12 cellular contexts compared by ENCODE assay signal in genomic region chr10:95279042-95279820, GRCh38. TPM values are rescaled to one million over a fixed set of nuclear protein-coding genes. Genes with fewer than 3 reads are reported as not detected.
DNase-seq lines count a peak whose midpoint lies in the region; ATAC-seq and TF ChIP-seq lines count a peak whose summit lies in the region.
"Had no signal": no experiment of that assay in that cellular context is flagged by ENCODE, and none has a peak within 500 bp of the region (broad histone marks: within the 10 kb centered on the region; RNA-seq: fewer than 3 reads in every experiment).

No MANE protein-coding gene starts in this region.

- no peak for TF ChIP-seq POLR2A in heart left ventricle (IDR thresholded peaks at IDR 0.05)

- TF ChIP-seq CTCF in SK-N-SH (IDR thresholded peaks at IDR 0.05) (no peak), heart left ventricle (IDR thresholded peaks at IDR 0.05) (no peak)

- H3K9me3 Mint-ChIP-seq in stimulated activated memory B cell treated with anti-CD40 and anti-IgM and Interleukin-4, amounts not matched to agents 10 μg/mL and 1 μg/mL and 100 μg/mL, for 72 hours: no peaks in the 10 kb centered on the region
- H3K9me3 Mint-ChIP-seq in activated T-helper 1 cell treated with anti-CD3 and anti-CD28 coated beads, Interleukin-12 subunit alpha, Interleukin-12 subunit beta, Interleukin-2, Interleukin-4 antibody, amounts not matched to agents 30 ng/mL and 10 ng/mL and 1 ng/mL, durations not matched to agents 14 hours and 24 hours and 36 hours: no peaks in the 10 kb centered on the region
- H3K9me3 Mint-ChIP-seq: central memory CD8-positive, alpha-beta T cell had no signal

- peak overlapping the region in 1 of 2 experiments; percentile 48; a peak in 2 of 4 replicates for H3K27ac ChIP-seq in SK-N-SH (ENCODE audit: low read depth in 2 of 2, low read length in 1 of 2)
- H3K27ac ChIP-seq in heart left ventricle: peak overlapping the region in 11 of 12 donors; percentile 2 to 85 (median 44)

- no peaks in the 10 kb centered on the region for H4K20me1 ChIP-seq in SK-N-SH (ENCODE audit: insufficient read depth)

- H3K9ac ChIP-seq in SK-N-SH: peak overlapping the region; percentile 1; the same call in 1 of the 2 replicates

- no peaks in the 10 kb centered on the region for H3K36me3 ChIP-seq in SK-N-SH (replicated peaks in 1 of 2; ENCODE audit: control insufficient read depth in 1 of 2, insufficient read depth in 2 of 2, low read length in 1 of 2)
- H3K36me3 ChIP-seq in heart left ventricle: peaks cover 0 to 10% (median 0%) of the 10 kb centered on the region in 9 donors

- WGBS in SK-N-SH (ENCODE audit: low lambda C conversion rate): 39% methylated on average over 4 of the region's 4 CpGs
- 59 to 70% (median 65%) methylated on average over 4 of the region's 4 CpGs for WGBS in heart left ventricle, 4 donors

- H3K27me3 ChIP-seq in SK-N-SH (ENCODE audit: insufficient read depth) (no peaks in the 10 kb centered on the region), heart left ventricle (no peaks in the 10 kb centered on the region)

- H3K27me3 Mint-ChIP-seq in stimulated activated memory B cell treated with anti-CD40 and anti-IgM and Interleukin-4, amounts not matched to agents 10 μg/mL and 1 μg/mL and 100 μg/mL, for 72 hours: no peaks in the 10 kb centered on the region
- peaks cover 2% of the 10 kb centered on the region for H3K27me3 Mint-ChIP-seq in activated T-helper 1 cell treated with anti-CD3 and anti-CD28 coated beads, Interleukin-12 subunit alpha, Interleukin-12 subunit beta, Interleukin-2, Interleukin-4 antibody, amounts not matched to agents 30 ng/mL and 10 ng/mL and 1 ng/mL, durations not matched to agents 14 hours and 24 hours and 36 hours (ENCODE audit: insufficient read depth)
- H3K27me3 Mint-ChIP-seq: central memory CD8-positive, alpha-beta T cell had no signal

- no peaks in the 10 kb centered on the region for H3K9me2 ChIP-seq in SK-N-SH

- intact Hi-C loops in heart left ventricle (cut with DNase I): no loop called here
- intact Hi-C loops in activated T-helper 1 cell treated with anti-CD3 and anti-CD28 coated beads, Interleukin-12 subunit alpha, Interleukin-12 subunit beta, Interleukin-2, Interleukin-4 antibody, amounts not matched to agents 30 ng/mL and 10 ng/mL and 1 ng/mL, durations not matched to agents 14 hours and 24 hours and 36 hours (cut with micrococcal nuclease): no loop called here

- H3K4me3 Mint-ChIP-seq in stimulated activated memory B cell treated with anti-CD40 and anti-IgM and Interleukin-4, amounts not matched to agents 10 μg/mL and 1 μg/mL and 100 μg/mL, for 72 hours: no peak overlapping the region
- H3K4me3 Mint-ChIP-seq in activated T-helper 1 cell treated with anti-CD3 and anti-CD28 coated beads, Interleukin-12 subunit alpha, Interleukin-12 subunit beta, Interleukin-2, Interleukin-4 antibody, amounts not matched to agents 30 ng/mL and 10 ng/mL and 1 ng/mL, durations not matched to agents 14 hours and 24 hours and 36 hours: no peak overlapping the region
- H3K4me3 Mint-ChIP-seq: central memory CD8-positive, alpha-beta T cell had no signal

- ATAC-seq in GM19395 (IDR thresholded peaks at IDR 0.05; ENCODE audit: unreplicated experiment) (peak; percentile 57), heart left ventricle (peak in 1 of 4 donors; percentile 53), HG02588 (IDR thresholded peaks at IDR 0.05; ENCODE audit: unreplicated experiment) (no peak)
- ATAC-seq in stimulated activated memory B cell treated with anti-CD40 and anti-IgM and Interleukin-4, amounts not matched to agents 10 μg/mL and 1 μg/mL and 100 μg/mL, for 72 hours: no peak

- H3K4me1 ChIP-seq in SK-N-SH (ENCODE audit: control insufficient read depth in 1 of 2, insufficient read depth in 2 of 2, low read depth in 1 of 2, low read length in 1 of 2): peaks cover 2 to 27% of the 10 kb centered on the region in 2 experiments; a peak in 2 of 4 replicates
- peaks cover 18 to 92% (median 75%) of the 10 kb centered on the region in 12 donors for H3K4me1 ChIP-seq in heart left ventricle

- CTCF ChIA-PET in SK-N-SH (lab: Yijun Ruan, JAX): interaction anchor here (0.9 to 2.9 kb wide), 6 partner anchors 9 to 84 kb away, joined by 3 to 12 read pairs (median 3); no protein-coding TSS in a partner anchor

- H3F3A ChIP-seq in SK-N-SH (replicated peaks; ENCODE audit: insufficient read depth): peaks cover 28% of the 10 kb centered on the region

- TF ChIP-seq EP300 in SK-N-SH (IDR thresholded peaks at IDR 0.05; ENCODE audit: borderline replicate concordance in 1 of 2, low read depth in 1 of 2, low read length in 1 of 2): no peak

- H3K9me3 ChIP-seq in SK-N-SH: no peaks in the 10 kb centered on the region
- H3K9me3 ChIP-seq in heart left ventricle: no peaks in the 10 kb centered on the region

- POLR2A ChIA-PET in SK-N-SH (lab: Yijun Ruan, JAX): interaction anchor here (1.2 kb wide), 1 partner anchor 22 kb away, joined by 3 read pairs; no protein-coding TSS in a partner anchor

- no peak overlapping the region for H2AFZ ChIP-seq in SK-N-SH (ENCODE audit: low read depth)

- TF ChIP-seq RAD21 in SK-N-SH (IDR thresholded peaks at IDR 0.05; ENCODE audit: low read length): no peak

- peaks cover 6% of the 10 kb centered on the region for H3K36me3 Mint-ChIP-seq in stimulated activated memory B cell treated with anti-CD40 and anti-IgM and Interleukin-4, amounts not matched to agents 10 μg/mL and 1 μg/mL and 100 μg/mL, for 72 hours
- H3K36me3 Mint-ChIP-seq in activated T-helper 1 cell treated with anti-CD3 and anti-CD28 coated beads, Interleukin-12 subunit alpha, Interleukin-12 subunit beta, Interleukin-2, Interleukin-4 antibody, amounts not matched to agents 30 ng/mL and 10 ng/mL and 1 ng/mL, durations not matched to agents 14 hours and 24 hours and 36 hours (ENCODE audit: low read depth): no peaks in the 10 kb centered on the region

- peak overlapping the region; percentile 3; the same call in 1 of the 2 replicates for H3K4me2 ChIP-seq in SK-N-SH

- H3K27ac Mint-ChIP-seq in stimulated activated memory B cell treated with anti-CD40 and anti-IgM and Interleukin-4, amounts not matched to agents 10 μg/mL and 1 μg/mL and 100 μg/mL, for 72 hours: peak overlapping the region; percentile 65
- H3K27ac Mint-ChIP-seq in activated T-helper 1 cell treated with anti-CD3 and anti-CD28 coated beads, Interleukin-12 subunit alpha, Interleukin-12 subunit beta, Interleukin-2, Interleukin-4 antibody, amounts not matched to agents 30 ng/mL and 10 ng/mL and 1 ng/mL, durations not matched to agents 14 hours and 24 hours and 36 hours: no peak overlapping the region

- DNase-seq in SK-N-SH: no peak
- DNase-seq in heart left ventricle: no peak
- DNase-seq in occipital lobe (lab: John Stamatoyannopoulos, UW): no peak
- DNase-seq in activated T-helper 1 cell treated with anti-CD3 and anti-CD28 coated beads, Interleukin-12 subunit alpha, Interleukin-12 subunit beta, Interleukin-2, Interleukin-4 antibody, amounts not matched to agents 30 ng/mL and 10 ng/mL and 1 ng/mL, durations not matched to agents 14 hours and 24 hours and 36 hours (ENCODE audit: low spot score): no peak
- no peak for DNase-seq in stimulated activated CD4-positive, alpha-beta T cell treated with anti-CD3 and anti-CD28 coated beads, Interleukin-2, amount 100 ng/mL, for 24 hours
- DNase-seq: DND-41; NCI-H510A treated with DMSO at 0.1 percent for 48 hours; stimulated activated CD4-positive, alpha-beta T cell treated with anti-CD3 and anti-CD28 coated beads, Interleukin-4, amount 100 ng/mL, for 4 hours had no signal

- H3K4me3 ChIP-seq in SK-N-SH (ENCODE audit: low read depth in 2 of 2, low read length in 1 of 2) (no peak overlapping the region), heart left ventricle (no peak overlapping the region)

- H3K79me2 ChIP-seq in SK-N-SH (ENCODE audit: insufficient read depth): peaks cover 89% of the 10 kb centered on the region

- H3K4me1 Mint-ChIP-seq in stimulated activated memory B cell treated with anti-CD40 and anti-IgM and Interleukin-4, amounts not matched to agents 10 μg/mL and 1 μg/mL and 100 μg/mL, for 72 hours: peaks cover 83% of the 10 kb centered on the region
- no peaks in the 10 kb centered on the region for H3K4me1 Mint-ChIP-seq in activated T-helper 1 cell treated with anti-CD3 and anti-CD28 coated beads, Interleukin-12 subunit alpha, Interleukin-12 subunit beta, Interleukin-2, Interleukin-4 antibody, amounts not matched to agents 30 ng/mL and 10 ng/mL and 1 ng/mL, durations not matched to agents 14 hours and 24 hours and 36 hours (ENCODE audit: low read depth)
- H3K4me1 Mint-ChIP-seq: central memory CD8-positive, alpha-beta T cell had no signal

TF ChIP-seq in SK-N-SH, 30 proteins besides CTCF, POLR2A, EP300 and RAD21 (continues in another document):
- TF ChIP-seq MXI1 (IDR thresholded peaks at IDR 0.05; ENCODE audit: low read depth, low read length) (no peak), USF1 (IDR thresholded peaks at IDR 0.05; ENCODE audit: borderline replicate concordance, low read depth) (no peak), YY1 (IDR thresholded peaks at IDR 0.05; ENCODE audit: low read depth) (no peak), USF2 (IDR thresholded peaks at IDR 0.05; ENCODE audit: borderline replicate concordance, low read depth, low read length) (no peak), TAF1 (IDR thresholded peaks at IDR 0.05; ENCODE audit: borderline replicate concordance, low read depth, low read length) (no peak), SMC3 (IDR thresholded peaks at IDR 0.05; ENCODE audit: low read depth, low read length) (no peak)

RNA-seq across cellular contexts. Expression of gene PDLIM1, which starts 11.6 kb away (rescaled TPM):
- polyA plus RNA-seq in SK-N-SH (2012; rRNA removed) (74.4 and 97.2 TPM in 2 replicates), heart left ventricle (100 to 1,000 TPM; 253 to 308 TPM)
- 89.3 and 96.8 TPM in 2 replicates for polyA plus RNA-seq in SK-N-SH (2012; cell fraction: cytosol; rRNA removed)
- polyA plus RNA-seq in SK-N-SH (2012; cell fraction: nucleus; rRNA removed): 68.2 and 70.4 TPM in 2 replicates
- total RNA-seq in heart left ventricle (100 to 1,000 TPM; 225 to 434 (median 349) TPM), occipital lobe (1.4 TPM)
- total RNA-seq in activated T-helper 1 cell treated with anti-CD3 and anti-CD28 coated beads, Interleukin-12 subunit alpha, Interleukin-12 subunit beta, Interleukin-2, Interleukin-4 antibody, amounts not matched to agents 30 ng/mL and 10 ng/mL and 1 ng/mL, durations not matched to agents 14 hours and 24 hours and 36 hours: 2.6 and 2.9 TPM in 2 replicates

Comparison
In these comparisons a context has a peak if more than half of its experiments do, and no peak if none do; other contexts are left out.
1. RNA of gene PDLIM1, which starts 11.6 kb away (total RNA-seq): 225 to 434 TPM in heart left ventricle; 2.6 to 2.9 TPM in activated T-helper 1 cell treated with anti-CD3 and anti-CD28 coated beads, Interleukin-12 subunit alpha, Interleukin-12 subunit beta, Interleukin-2, Interleukin-4 antibody, amounts not matched to agents 30 ng/mL and 10 ng/mL and 1 ng/mL, durations not matched to agents 14 hours and 24 hours and 36 hours and 1.4 TPM in occipital lobe (single experiment); every median in the first group is over 10 times any median in the second.